In the genomic region with DNA sequence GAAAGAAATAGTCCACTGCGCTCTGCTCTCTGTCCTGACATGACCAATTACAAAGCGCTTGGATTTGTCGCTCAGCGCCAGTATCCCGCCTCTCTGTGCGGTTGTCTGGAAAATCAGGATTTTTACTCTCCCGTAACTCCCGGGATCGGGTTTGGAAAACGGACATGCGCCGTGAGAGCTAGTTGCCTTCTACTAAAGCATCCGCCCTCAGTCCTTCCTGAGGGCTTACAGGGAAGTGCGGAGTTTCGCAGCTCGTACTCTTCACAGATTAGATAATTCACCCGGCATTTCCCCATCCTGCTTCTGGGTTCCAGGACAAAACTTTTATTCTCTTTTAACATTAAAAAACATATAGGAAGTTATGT, we compare ENCODE assay signal across 1 cellular context.
TF ChIP-seq lines count a peak whose summit lies in the region.

No MANE protein-coding gene starts in this region.

TF ChIP-seq in H1, 55 proteins besides CTCF, POLR2A, EP300 and RAD21 (continued from another document):
- TF ChIP-seq EGR1 (IDR thresholded peaks at IDR 0.05; ENCODE audit: borderline replicate concordance, low read depth, low read length) (peak; percentile 79; the same call in 1 of the 2 replicates), SP1 (IDR thresholded peaks at IDR 0.05; ENCODE audit: low read depth, low read length) (peak; percentile 92), SP4 (IDR thresholded peaks at IDR 0.05; ENCODE audit: low read length) (no peak; the same call in 1 of the 2 replicates), SIN3A (conservative IDR thresholded peaks at IDR 0.05 in 1 of 2, IDR thresholded peaks at IDR 0.05 in 1 of 2; ENCODE audit: low read depth in 1 of 2, low read length in 2 of 2) (peak; percentile 45 to 61; a peak in 1 of 4 replicates), BCL11A (IDR thresholded peaks at IDR 0.05; ENCODE audit: low read depth in 2 of 2, low read length in 2 of 2) (no peak), TAF1 (IDR thresholded peaks at IDR 0.05; ENCODE audit: low read depth, low read length) (peak; percentile 93), POLR2AphosphoS5 (IDR thresholded peaks at IDR 0.05; ENCODE audit: low read depth, low read length) (peak; percentile 97), TAF7 (optimal IDR thresholded peaks at IDR 0.05; ENCODE audit: borderline replicate concordance, low read depth, low read length) (peak; percentile 89), SIX5 (IDR thresholded peaks at IDR 0.05; ENCODE audit: low read depth, low read length) (peak; percentile 7; the same call in 1 of the 2 replicates), CHD1 (IDR thresholded peaks at IDR 0.05; ENCODE audit: low read depth, low read length) (no peak), CHD2 (IDR thresholded peaks at IDR 0.05; ENCODE audit: low read length) (0 out of 2 replicates have a peak, but pooled peaks have one; percentile 21)
TF ChIP-seq in H1: peak in this region for 10.
